In genomic region chr14:52791204-52792096, GRCh38 we compare ENCODE assay signal across 8 cellular contexts. TPM values are rescaled to one million over a fixed set of nuclear protein-coding genes. Genes with fewer than 3 reads are reported as not detected.
DNase-seq lines count a peak whose midpoint lies in the region; ATAC-seq and TF ChIP-seq lines count a peak whose summit lies in the region.

Gene GNPNAT1, minus strand, starts transcription at chr14:52791607. Its CDS starts 6,957 bp downstream, at chr14:52784650.

- TF ChIP-seq POLR2A in esophagus squamous epithelium (IDR thresholded peaks at IDR 0.05): peak in 3 of 4 donors; percentile 49 to 78 (median 73)

- H3K36me3 ChIP-seq in KOPT-K1 (ENCODE audit: insufficient read depth, low read length) (peaks cover 5% of the 10 kb centered on the region; the same call in 1 of the 2 replicates), esophagus squamous epithelium (no peaks in the 10 kb centered on the region)

- H3K9me3 ChIP-seq in KOPT-K1 (ENCODE audit: insufficient read depth, low read length, poor library complexity, severe bottlenecking) (no peaks in the 10 kb centered on the region), esophagus squamous epithelium (no peaks in the 10 kb centered on the region)

- intact Hi-C loops in esophagus squamous epithelium (cut with DNase I): no loop called here

- no peaks in the 10 kb centered on the region for H3K27me3 ChIP-seq in esophagus squamous epithelium

- DNase-seq in DMS79 (lab: John Stamatoyannopoulos, UW): peak; percentile 68
- DNase-seq in RKO (ENCODE audit: low spot score): peak; percentile 92
- DNase-seq in activated T-helper 1 cell treated with Interleukin-2 at 50 U/mL for 16 hours (ENCODE audit: low read depth): peak; percentile 86
- peak; percentile 32 for DNase-seq in esophagus squamous epithelium (lab: John Stamatoyannopoulos, UW)
- peak; percentile 87 for DNase-seq in myocyte (ENCODE audit: low read depth)
- peak; percentile 81 to 91 for DNase-seq in stimulated activated CD8-positive, alpha-beta memory T cell treated with anti-CD3 and anti-CD28 coated beads, Interleukin-7, amount 100 ng/mL, for 4 hours (ENCODE audit: low read depth in 2 of 2)

- peak; percentile 90 for ATAC-seq in GM21786 (IDR thresholded peaks at IDR 0.05; ENCODE audit: unreplicated experiment)

- H3K4me1 ChIP-seq in esophagus squamous epithelium: peaks cover 4 to 33% (median 21%) of the 10 kb centered on the region in 3 donors

- TF ChIP-seq CTCF in esophagus squamous epithelium (IDR thresholded peaks at IDR 0.05): no peak

- H3K27ac ChIP-seq in KOPT-K1 (ENCODE audit: low read depth, low read length, poor library complexity, severe bottlenecking): peak within 1 kb of the TSS; percentile 70
- H3K27ac ChIP-seq in esophagus squamous epithelium: peak within 1 kb of the TSS; percentile 83 to 95 (median 90)

- peak within 1 kb of the TSS; percentile 66 to 85 (median 72) for H3K4me3 ChIP-seq in esophagus squamous epithelium

- 9 to 13% methylated on average over 14 to 15 of the region's 75 CpGs for WGBS in esophagus squamous epithelium, 2 donors

RNA-seq across cellular contexts. Expression of gene GNPNAT1, which starts in this region (rescaled TPM):
- total RNA-seq in esophagus squamous epithelium (10 to 100 TPM in 3 of 4 donors, 1 to 10 TPM in 1; 9.4 to 27.3 (median 15.0) TPM), myocyte (16.5 and 18.5 TPM in 2 replicates)
- 15.9 TPM for polyA plus RNA-seq in myocyte (2012)

Comparison
In these comparisons a context has a peak if more than half of its experiments do, and no peak if none do; other contexts are left out.
1. Peak in every context shown above with its lines: DNase-seq, ATAC-seq, H3K4me3 ChIP-seq and H3K27ac ChIP-seq.
2. DNase-seq: peak in every context shown above with its lines; median percentile 92 in RKO; 87 in myocyte; 86 in activated T-helper 1 cell treated with Interleukin-2 at 50 U/mL for 16 hours; 86 in stimulated activated CD8-positive, alpha-beta memory T cell treated with anti-CD3 and anti-CD28 coated beads, Interleukin-7, amount 100 ng/mL, for 4 hours; 68 in DMS79; 32 in esophagus squamous epithelium.